In the genomic region with DNA sequence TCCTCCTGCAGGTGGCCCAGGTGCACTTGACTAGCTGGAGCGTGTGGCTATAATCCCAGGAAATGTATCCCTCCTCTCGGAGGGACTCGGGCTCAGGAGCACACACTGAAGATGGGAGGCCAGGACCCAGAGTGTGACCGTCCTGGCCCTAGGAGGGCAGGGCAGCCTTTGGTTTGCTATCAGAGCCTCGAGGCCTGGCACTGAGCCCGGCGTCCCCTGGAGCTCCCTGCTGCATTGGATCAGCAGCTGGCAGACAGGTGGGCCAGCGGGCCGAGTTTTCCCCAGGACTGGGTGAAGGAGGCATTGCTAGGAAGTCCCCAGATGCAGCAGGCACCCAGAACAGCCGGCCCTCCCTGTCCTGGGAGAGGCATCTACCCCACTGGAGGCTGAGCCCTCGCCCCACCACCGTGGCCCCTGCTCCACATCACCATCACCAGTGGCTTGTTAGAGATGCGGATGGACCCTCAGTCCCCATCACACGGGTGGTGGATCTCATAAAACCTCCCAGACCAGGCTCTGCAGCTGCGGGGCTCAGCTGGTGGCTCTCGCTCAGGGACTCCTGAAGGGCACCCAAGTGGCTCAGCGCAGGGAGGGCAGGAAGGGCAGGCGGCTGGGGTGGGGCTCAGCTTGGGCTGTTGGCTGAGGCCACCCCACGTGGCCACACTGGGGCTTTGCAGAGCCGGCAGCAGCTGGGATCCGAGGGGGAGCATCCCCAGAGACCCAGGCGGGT, we compare ENCODE assay signal across 10 cellular contexts. TPM values are rescaled to one million over a fixed set of nuclear protein-coding genes. Genes with fewer than 3 reads are reported as not detected.
DNase-seq lines count a peak whose midpoint lies in the region; ATAC-seq and TF ChIP-seq lines count a peak whose summit lies in the region.
"Had no signal": no experiment of that assay in that cellular context is flagged by ENCODE, and none has a peak within 500 bp of the region (broad histone marks: within the 10 kb centered on the region; RNA-seq: fewer than 3 reads in every experiment).

No MANE protein-coding gene starts in this region.

- no peaks in the 10 kb centered on the region for H3K9me3 ChIP-seq in endodermal cell (ENCODE audit: control insufficient read depth, low read length)
- no peaks in the 10 kb centered on the region for H3K9me3 ChIP-seq in ovary
- no peaks in the 10 kb centered on the region for H3K9me3 ChIP-seq in CD8-positive, alpha-beta T cell (ENCODE audit: low read length)

- H3K27ac Mint-ChIP-seq in stimulated activated naive CD8-positive, alpha-beta T cell treated with anti-CD3 and anti-CD28 coated beads, Interleukin-15, amount 100 ng/mL, for 72 hours = no peak overlapping the region
- H3K27ac Mint-ChIP-seq in endodermal cell = no peak overlapping the region
- no peak overlapping the region for H3K27ac Mint-ChIP-seq in CD8-positive, alpha-beta T cell

- H3K9me3 Mint-ChIP-seq in stimulated activated naive CD8-positive, alpha-beta T cell treated with anti-CD3 and anti-CD28 coated beads, Interleukin-15, amount 100 ng/mL, for 72 hours = no peaks in the 10 kb centered on the region
- peaks cover 8% of the 10 kb centered on the region for H3K9me3 Mint-ChIP-seq in endodermal cell
- H3K9me3 Mint-ChIP-seq in CD8-positive, alpha-beta T cell = no peaks in the 10 kb centered on the region

- TF ChIP-seq POLR2A in ovary (IDR thresholded peaks at IDR 0.05) = no peak

- H3K4me3 ChIP-seq in endodermal cell (ENCODE audit: low read length) (no peak overlapping the region), ovary (no peak overlapping the region)
- no peak overlapping the region for H3K4me3 ChIP-seq in CD8-positive, alpha-beta T cell (ENCODE audit: low read depth, low read length)

- no peak for TF ChIP-seq CTCF in endodermal cell (conservative IDR thresholded peaks at IDR 0.05)
- TF ChIP-seq CTCF in ovary (IDR thresholded peaks at IDR 0.05) = no peak
- no peak for TF ChIP-seq CTCF in CD8-positive, alpha-beta T cell (IDR thresholded peaks at IDR 0.05)

- DNase-seq in stimulated activated naive CD8-positive, alpha-beta T cell treated with anti-CD3 and anti-CD28 coated beads, Interleukin-15, amount 100 ng/mL, for 72 hours = no peak
- DNase-seq in stimulated activated naive CD8-positive, alpha-beta T cell treated with anti-CD3 and anti-CD28 coated beads, Interleukin-15, Interleukin-2, amounts not matched to agents 100 U/mL and 50 U/mL, for 24 hours = no peak
- DNase-seq in endodermal cell (peak; percentile 44), ovary (peak; percentile 16 to 50 (median 34)), HPDE6-E6E7 (ENCODE audit: extremely low spot score) (no peak), hippocampal formation (lab: John Stamatoyannopoulos, UW) (no peak), H4 (ENCODE audit: low spot score) (no peak)
- DNase-seq in CD8-positive, alpha-beta T cell = no peak
- DNase-seq: NCI-H1930, T1000 had no signal

- H3K27ac ChIP-seq in endodermal cell (ENCODE audit: low read depth, low read length) (no peak overlapping the region), ovary (peak overlapping the region; percentile 32 to 51)
- H3K27ac ChIP-seq in CD8-positive, alpha-beta T cell (ENCODE audit: low read depth, low read length) = no peak overlapping the region

- peaks cover 46% of the 10 kb centered on the region for H3K4me1 Mint-ChIP-seq in stimulated activated naive CD8-positive, alpha-beta T cell treated with anti-CD3 and anti-CD28 coated beads, Interleukin-15, amount 100 ng/mL, for 72 hours
- peaks cover 15% of the 10 kb centered on the region for H3K4me1 Mint-ChIP-seq in endodermal cell
- H3K4me1 Mint-ChIP-seq in CD8-positive, alpha-beta T cell (ENCODE audit: low read depth) = peaks cover 6% of the 10 kb centered on the region

- CTCF ChIA-PET in CD8-positive, alpha-beta T cell (lab: Charles Lee) = interaction anchor here (1.6 kb wide), 1 partner anchor 28 kb away, joined by 8 read pairs; no protein-coding TSS in a partner anchor

- H3K36me3 Mint-ChIP-seq in endodermal cell (ENCODE audit: low read depth) = no peaks in the 10 kb centered on the region
- H3K36me3 Mint-ChIP-seq in CD8-positive, alpha-beta T cell = no peaks in the 10 kb centered on the region

- 92 to 95% methylated on average over 15 to 22 of the region's 22 CpGs for WGBS in endodermal cell (ENCODE audit: insufficient coverage in 1 of 2, insufficient read length in 1 of 2), 2 experiments
- 78 to 85% (median 80%) methylated on average over 21 to 22 of the region's 22 CpGs for WGBS in ovary, 3 donors

- no peak overlapping the region for H3K4me3 Mint-ChIP-seq in stimulated activated naive CD8-positive, alpha-beta T cell treated with anti-CD3 and anti-CD28 coated beads, Interleukin-15, amount 100 ng/mL, for 72 hours
- no peak overlapping the region for H3K4me3 Mint-ChIP-seq in endodermal cell
- no peak overlapping the region for H3K4me3 Mint-ChIP-seq in CD8-positive, alpha-beta T cell

- no peak for TF ChIP-seq EP300 in ovary (IDR thresholded peaks at IDR 0.05)

- no peaks in the 10 kb centered on the region for H3K27me3 Mint-ChIP-seq in stimulated activated naive CD8-positive, alpha-beta T cell treated with anti-CD3 and anti-CD28 coated beads, Interleukin-15, amount 100 ng/mL, for 72 hours
- no peaks in the 10 kb centered on the region for H3K27me3 Mint-ChIP-seq in endodermal cell (ENCODE audit: insufficient read depth)
- H3K27me3 Mint-ChIP-seq in CD8-positive, alpha-beta T cell (ENCODE audit: low read depth) = peaks cover 10% of the 10 kb centered on the region

- H3K27me3 ChIP-seq in endodermal cell (ENCODE audit: control insufficient read depth, insufficient read depth, low read length, poor library complexity, severe bottlenecking) (no peaks in the 10 kb centered on the region), ovary (no peaks in the 10 kb centered on the region)
- H3K27me3 ChIP-seq in CD8-positive, alpha-beta T cell (ENCODE audit: insufficient read depth, low read length) = no peaks in the 10 kb centered on the region

- no peak overlapping the region for H3K9ac ChIP-seq in endodermal cell (ENCODE audit: extremely low read depth, low read length, poor library complexity, severe bottlenecking)

- H3K4me1 ChIP-seq in endodermal cell (ENCODE audit: control insufficient read depth, insufficient read depth, low read length) (peaks cover 10% of the 10 kb centered on the region), ovary (ENCODE audit: insufficient read depth) (peaks cover 20% of the 10 kb centered on the region)
- peaks cover 41% of the 10 kb centered on the region for H3K4me1 ChIP-seq in CD8-positive, alpha-beta T cell (ENCODE audit: insufficient read depth, low read length)

- intact Hi-C loops in ovary (cut with DNase I) = no loop called here
- intact Hi-C loops in CD8-positive, alpha-beta T cell (cut with DNase I, micrococcal nuclease) = no loop called here

- H3K36me3 ChIP-seq in endodermal cell (ENCODE audit: control insufficient read depth, insufficient read depth, low read length) (no peaks in the 10 kb centered on the region), ovary (no peaks in the 10 kb centered on the region)
- no peaks in the 10 kb centered on the region for H3K36me3 ChIP-seq in CD8-positive, alpha-beta T cell (ENCODE audit: insufficient read depth, low read length)

- peak; percentile 7 for ATAC-seq in stimulated activated naive CD8-positive, alpha-beta T cell treated with anti-CD3 and anti-CD28 coated beads, Interleukin-15, amount 100 ng/mL, for 72 hours
- no peak for ATAC-seq in stimulated activated naive CD8-positive, alpha-beta T cell treated with anti-CD3 and anti-CD28 coated beads, Interleukin-15, Interleukin-2, amounts not matched to agents 100 U/mL and 50 U/mL, for 24 hours
- ATAC-seq in CD8-positive, alpha-beta T cell = no peak

- POLR2A ChIA-PET in CD8-positive, alpha-beta T cell (lab: Charles Lee) = no interaction called here

RNA-seq across cellular contexts. Expression of a gene that starts 32.7 kb away (rescaled TPM):
- total RNA-seq in endodermal cell (10 to 100 TPM; 49.0 to 73.3 TPM), ovary (10 to 100 TPM; 26.2 to 48.2 (median 40.1) TPM)
- polyA plus RNA-seq in endodermal cell (2013, experiment 1 of 2) = 55.1 TPM
- polyA plus RNA-seq in endodermal cell (2013, experiment 2 of 2) = 46.9 TPM
- 10 to 100 TPM; 25.7 to 52.9 TPM for polyA plus RNA-seq in ovary
- total RNA-seq in CD8-positive, alpha-beta T cell = 10 to 100 TPM; 54.7 to 56.7 TPM
- total RNA-seq in H4 (2014; rRNA removed; shearing (Covaris generic)) = 27.7 and 28.7 TPM in 2 replicates

Comparison
In these comparisons a context has a peak if more than half of its experiments do, and no peak if none do; other contexts are left out.
1. DNase-seq: peak in endodermal cell (single experiment) and ovary (5 of 5); none in stimulated activated naive CD8-positive, alpha-beta T cell treated with anti-CD3 and anti-CD28 coated beads, Interleukin-15, amount 100 ng/mL, for 72 hours (0 of 2), stimulated activated naive CD8-positive, alpha-beta T cell treated with anti-CD3 and anti-CD28 coated beads, Interleukin-15, Interleukin-2, amounts not matched to agents 100 U/mL and 50 U/mL, for 24 hours (single experiment), HPDE6-E6E7 (single experiment), hippocampal formation (0 of 2), CD8-positive, alpha-beta T cell (0 of 7) and H4 (single experiment).
2. H3K27ac ChIP-seq: peak in ovary (2 of 2); none in endodermal cell (single experiment) and CD8-positive, alpha-beta T cell (single experiment).